In the genomic region with DNA sequence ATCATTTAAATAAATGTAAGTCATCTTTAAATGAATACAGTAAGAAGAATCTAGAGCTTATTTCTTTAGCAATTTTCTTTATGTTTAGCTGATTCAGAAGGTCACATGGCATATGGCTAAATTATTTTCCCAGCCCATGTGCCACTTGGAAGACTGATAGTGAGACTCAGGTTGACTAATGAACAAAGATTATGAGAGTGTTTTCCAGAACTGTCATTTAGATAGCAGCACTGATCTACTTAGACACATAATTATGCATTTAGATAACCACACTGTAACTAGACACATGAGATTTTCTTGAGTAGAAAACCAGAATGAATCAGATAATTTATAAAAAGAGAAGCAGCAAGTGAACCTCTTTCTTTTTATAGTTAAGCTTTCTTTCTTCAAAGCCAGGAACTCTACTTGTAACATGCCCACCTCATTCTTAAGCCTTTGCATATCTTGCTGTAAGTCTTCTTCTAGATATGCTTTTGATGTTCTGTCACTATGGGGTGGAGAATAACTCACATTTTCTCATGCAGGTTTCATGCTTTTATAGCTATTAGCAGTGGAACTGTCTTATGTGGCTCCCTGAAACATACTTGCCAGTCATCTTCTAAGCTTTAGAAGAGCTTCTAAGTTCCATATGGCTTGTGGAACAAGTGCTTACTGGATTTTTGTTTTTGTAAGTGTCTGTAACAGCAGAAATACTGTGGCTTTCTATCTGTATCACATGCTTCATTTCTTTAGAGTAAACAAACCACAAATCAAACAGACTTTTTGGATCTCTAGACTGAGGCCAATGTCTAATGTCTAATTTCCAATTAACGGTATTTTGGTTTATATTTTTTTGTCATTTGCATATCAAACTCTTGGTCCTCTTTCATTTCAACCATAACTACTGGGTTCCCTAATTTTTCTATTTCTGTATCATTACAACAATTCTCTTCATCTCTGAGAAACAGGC, we compare ENCODE assay signal across 17 cellular contexts.
"Had no signal": no experiment of that assay in that cellular context is flagged by ENCODE, and none has a peak within 500 bp of the region (broad histone marks: within the 10 kb centered on the region; RNA-seq: fewer than 3 reads in every experiment).

No MANE protein-coding gene starts in this region.

- H3K27me3 ChIP-seq: ovary, right atrium auricular region had no signal

- DNase-seq: esophagus squamous epithelium; glutamatergic neuron; immature natural killer cell; left ventricle myocardium inferior; mesenchymal stem cell; midbrain; nucleus accumbens; ovary; small intestine; stimulated activated CD4-positive, alpha-beta T cell treated with anti-CD3 and anti-CD28 coated beads, Interleukin-12 subunit alpha, Interleukin-12 subunit beta, amount 100 ng/mL, for 4 hours; stimulated activated naive CD4-positive, alpha-beta T cell treated with Interleukin-2 at 50 U/mL for 16 hours; trophoblast cell had no signal

- H3K9me3 ChIP-seq: esophagus squamous epithelium, gastroesophageal sphincter, left ventricle myocardium inferior, ovary, right atrium auricular region had no signal

- H3K9me3 Mint-ChIP-seq: immature natural killer cell; natural killer cell treated with Interleukin-12 subunit alpha and Interleukin-12 subunit beta and Interleukin-15 and Interleukin-18, amount 100 ng/mL, for 72 hours; neural progenitor cell had no signal

- ATAC-seq: gastroesophageal sphincter; natural killer cell treated with Interleukin-12 subunit alpha and Interleukin-12 subunit beta and Interleukin-15 and Interleukin-18, amount 100 ng/mL, for 72 hours had no signal

- H3K9ac ChIP-seq: neural progenitor cell had no signal

- H3K4me1 Mint-ChIP-seq: immature natural killer cell, neural progenitor cell had no signal

- H3K36me3 Mint-ChIP-seq: immature natural killer cell; natural killer cell treated with Interleukin-12 subunit alpha and Interleukin-12 subunit beta and Interleukin-15 and Interleukin-18, amount 100 ng/mL, for 72 hours; neural progenitor cell had no signal

- H2AFZ ChIP-seq: neural progenitor cell had no signal

- H3K4me2 ChIP-seq: neural progenitor cell had no signal

- H3K4me1 ChIP-seq: esophagus squamous epithelium, gastroesophageal sphincter, left ventricle myocardium inferior, neural progenitor cell, right atrium auricular region had no signal

- H3K27ac ChIP-seq: esophagus squamous epithelium, gastroesophageal sphincter, left ventricle myocardium inferior, neural progenitor cell, ovary, right atrium auricular region had no signal

- H3K4me3 ChIP-seq: esophagus squamous epithelium, gastroesophageal sphincter, left ventricle myocardium inferior, lung, neural progenitor cell, ovary, right atrium auricular region had no signal

- H3K4me3 Mint-ChIP-seq: immature natural killer cell; natural killer cell treated with Interleukin-12 subunit alpha and Interleukin-12 subunit beta and Interleukin-15 and Interleukin-18, amount 100 ng/mL, for 72 hours; neural progenitor cell had no signal

- H3K27ac Mint-ChIP-seq: immature natural killer cell; natural killer cell treated with Interleukin-12 subunit alpha and Interleukin-12 subunit beta and Interleukin-15 and Interleukin-18, amount 100 ng/mL, for 72 hours; neural progenitor cell had no signal

- H3K36me3 ChIP-seq: esophagus squamous epithelium, gastroesophageal sphincter, left ventricle myocardium inferior, neural progenitor cell, ovary, right atrium auricular region had no signal
